In genomic region chr6:35363293-35363750, GRCh38 we compare ENCODE assay signal across 12 cellular contexts. TPM values are rescaled to one million over a fixed set of nuclear protein-coding genes. Genes with fewer than 3 reads are reported as not detected.
DNase-seq lines count a peak whose midpoint lies in the region; ATAC-seq and TF ChIP-seq lines count a peak whose summit lies in the region.
"Had no signal": no experiment of that assay in that cellular context is flagged by ENCODE, and none has a peak within 500 bp of the region (broad histone marks: within the 10 kb centered on the region; RNA-seq: fewer than 3 reads in every experiment).

No MANE protein-coding gene starts in this region.

- peak overlapping the region; percentile 89 to 92 (median 89) for H3K27ac ChIP-seq in thyroid gland

- CTCF ChIA-PET in T-cell (lab: Charles Lee): interaction anchor here in 1 of 2 donors (0.7 kb wide), 1 partner anchor 66 kb away, joined by 3 read pairs; no protein-coding TSS in a partner anchor

- H3K4me3 Mint-ChIP-seq in activated T-cell treated with anti-CD3 and anti-CD28 coated beads, Interleukin-2, amount 50 U/mL, for 72 hours: no peak overlapping the region
- no peak overlapping the region for H3K4me3 Mint-ChIP-seq in T-cell
- H3K4me3 Mint-ChIP-seq: activated B cell treated with CpG ODN at 0.5 μM for 24 hours, B cell had no signal

- peak overlapping the region; percentile 1 for H3K27ac Mint-ChIP-seq in activated T-cell treated with anti-CD3 and anti-CD28 coated beads, Interleukin-2, amount 50 U/mL, for 72 hours
- peak overlapping the region; percentile 21 to 80 for H3K27ac Mint-ChIP-seq in T-cell
- H3K27ac Mint-ChIP-seq: activated B cell treated with CpG ODN at 0.5 μM for 24 hours, B cell had no signal

- no peak for TF ChIP-seq CTCF in thyroid gland (IDR thresholded peaks at IDR 0.05)

- H3K9me3 ChIP-seq in thyroid gland: no peaks in the 10 kb centered on the region

- ATAC-seq in activated T-cell treated with anti-CD3 and anti-CD28 coated beads, Interleukin-2, amount 50 U/mL, for 72 hours (replicated peaks in 1 of 2): no peak
- ATAC-seq in T-cell (replicated peaks in 1 of 4) (no peak), left ventricle myocardium superior (peak; percentile 49), HG02938 (IDR thresholded peaks at IDR 0.05; ENCODE audit: unreplicated experiment) (no peak)

- H3K4me3 ChIP-seq in thyroid gland (replicated peaks in 1 of 3): no peak overlapping the region

- peaks cover 61 to 67% of the 10 kb centered on the region in 2 donors for H3K4me1 ChIP-seq in thyroid gland

- POLR2A ChIA-PET in T-cell (lab: Charles Lee): no interaction called here

- no peaks in the 10 kb centered on the region for H3K36me3 ChIP-seq in thyroid gland

- H3K4me1 Mint-ChIP-seq in activated T-cell treated with anti-CD3 and anti-CD28 coated beads, Interleukin-2, amount 50 U/mL, for 72 hours (ENCODE audit: low read depth): peaks cover 46% of the 10 kb centered on the region
- H3K4me1 Mint-ChIP-seq in T-cell: peaks cover 68 to 82% (median 75%) of the 10 kb centered on the region in 3 donors

- H3K27me3 ChIP-seq in thyroid gland: no peaks in the 10 kb centered on the region

- DNase-seq in activated T-cell treated with anti-CD3 and anti-CD28 coated beads, Interleukin-2, amount 50 U/mL, for 72 hours: no peak
- no peak for DNase-seq in activated T-cell treated with anti-CD3 and anti-CD28 coated beads, Interleukin-2, amount 50 U/mL, for 48 hours
- DNase-seq in T-cell: peak in 1 of 34 experiments; percentile 9
- DNase-seq in left ventricle myocardium superior: peak; percentile 39
- DNase-seq in thyroid gland: no peak
- DNase-seq in GM03348 (ENCODE audit: low spot score): no peak
- no peak for DNase-seq in globus pallidus (ENCODE audit: low spot score)
- DNase-seq: activated B cell treated with CpG ODN at 0.5 μM for 24 hours, cerebellar nuclear complex, NCI-H1092 treated with DMSO at 0.1 percent for 48 hours had no signal

- TF ChIP-seq POLR2A in thyroid gland (IDR thresholded peaks at IDR 0.05): no peak

- intact Hi-C loops in left ventricle myocardium superior (cut with micrococcal nuclease) (no loop called here), thyroid gland (cut with DNase I) (no loop called here)

- H3K9me3 Mint-ChIP-seq in activated T-cell treated with anti-CD3 and anti-CD28 coated beads, Interleukin-2, amount 50 U/mL, for 72 hours: no peaks in the 10 kb centered on the region
- no peaks in the 10 kb centered on the region for H3K9me3 Mint-ChIP-seq in T-cell
- H3K9me3 Mint-ChIP-seq: activated B cell treated with CpG ODN at 0.5 μM for 24 hours had no signal

- 80 to 83% methylated on average over 10 of the region's 10 CpGs for WGBS in thyroid gland, 2 donors

- H3K27me3 Mint-ChIP-seq in activated T-cell treated with anti-CD3 and anti-CD28 coated beads, Interleukin-2, amount 50 U/mL, for 72 hours (ENCODE audit: low read depth): no peaks in the 10 kb centered on the region
- no peaks in the 10 kb centered on the region for H3K27me3 Mint-ChIP-seq in T-cell
- H3K27me3 Mint-ChIP-seq: activated B cell treated with CpG ODN at 0.5 μM for 24 hours, B cell had no signal

- peaks cover 0 to 4% of the 10 kb centered on the region in 2 donors for H3K36me3 Mint-ChIP-seq in activated T-cell treated with anti-CD3 and anti-CD28 coated beads, Interleukin-2, amount 50 U/mL, for 72 hours (ENCODE audit: insufficient read depth in 2 of 2)
- H3K36me3 Mint-ChIP-seq in T-cell: peaks cover 29% of the 10 kb centered on the region

RNA-seq across cellular contexts. Expression of gene PPARD, which starts 21.0 kb away (rescaled TPM):
- total RNA-seq in activated T-cell treated with anti-CD3 and anti-CD28 coated beads, Interleukin-2, amount 50 U/mL, for 72 hours: 10 to 100 TPM; 24.1 to 27.9 TPM
- total RNA-seq in T-cell (10 to 100 TPM; 36.8 to 41.3 (median 37.9) TPM), left ventricle myocardium superior (15.1 TPM), thyroid gland (10 to 100 TPM; 17.3 to 40.3 (median 35.9) TPM)
